26 cellular contexts compared by ENCODE assay signal in genomic region chr1:226044514-226045132, GRCh38.
"Had no signal": no experiment of that assay in that cellular context is flagged by ENCODE, and none has a peak within 500 bp of the region (broad histone marks: within the 10 kb centered on the region; RNA-seq: fewer than 3 reads in every experiment).

No MANE protein-coding gene starts in this region.

- H3K4me1 ChIP-seq: colonic mucosa, gastrocnemius medialis, pancreas, prostate gland, sigmoid colon had no signal

- H3K9me3 ChIP-seq: colonic mucosa, gastrocnemius medialis, left lung, lower lobe of right lung, pancreas, prostate gland, sigmoid colon, tibial nerve had no signal

- H3K36me3 Mint-ChIP-seq: natural killer cell had no signal

- H3K4me3 ChIP-seq: colonic mucosa, gastrocnemius medialis, left lung, lower lobe of right lung, pancreas, prostate gland, sigmoid colon, tibial nerve had no signal

- FAIRE-seq: islet of Langerhans, pancreas, small intestine had no signal

- DNase-seq: activated CD4-positive, alpha-beta memory T cell treated with anti-CD3 and anti-CD28 coated beads, Interleukin-2, amount 10 ng/mL, durations not matched to agents 7 days and 5 days; activated CD4-positive, alpha-beta T cell treated with anti-CD3 and anti-CD28 coated beads, Interleukin-2, amount 10 ng/mL, durations not matched to agents 24 days and 14 days; activated CD4-positive, CD25-positive, alpha-beta regulatory T cell treated with anti-CD3 and anti-CD28 coated beads, Interleukin-2, amount 50 U/mL, for 72 hours; activated CD8-positive, alpha-beta memory T cell treated with anti-CD3 and anti-CD28 coated beads, Interleukin-2, amount 50 U/mL, for 48 hours; activated naive CD4-positive, alpha-beta T cell treated with Interleukin-2 at 50 U/mL for 16 hours; activated T-cell treated with anti-CD3 and anti-CD28 coated beads, Interleukin-2, amount 50 U/mL, for 48 hours; anterior cingulate cortex; colonic mucosa; effector memory CD4-positive, alpha-beta T cell; gastrocnemius medialis; glutamatergic neuron; left lung; lower lobe of right lung; mesendoderm; natural killer cell; pancreas; retina; sigmoid colon; small intestine; stimulated activated CD4-positive, alpha-beta T cell treated with anti-CD3 and anti-CD28 coated beads, Interleukin-1b, Interleukin-23, amount 100 ng/mL, for 48 hours; stimulated activated naive CD4-positive, alpha-beta T cell; T-helper 2 cell had no signal

- H3K27me3 Mint-ChIP-seq: activated CD4-positive, alpha-beta memory T cell treated with anti-CD3 and anti-CD28 coated beads, Interleukin-2, amount 10 ng/mL, durations not matched to agents 7 days and 5 days; activated naive CD8-positive, alpha-beta T cell had no signal

- ATAC-seq: gastrocnemius medialis, left lung, lower lobe of right lung, natural killer cell, pancreas had no signal

- H3K9me3 Mint-ChIP-seq: activated CD4-positive, alpha-beta memory T cell treated with anti-CD3 and anti-CD28 coated beads, Interleukin-2, amount 10 ng/mL, durations not matched to agents 7 days and 5 days; activated CD4-positive, alpha-beta T cell treated with anti-CD3 and anti-CD28 coated beads, Interleukin-2, amount 10 ng/mL, durations not matched to agents 24 days and 14 days; natural killer cell had no signal

- H3K4me3 Mint-ChIP-seq: activated CD4-positive, alpha-beta memory T cell treated with anti-CD3 and anti-CD28 coated beads, Interleukin-2, amount 10 ng/mL, durations not matched to agents 7 days and 5 days; activated CD4-positive, alpha-beta T cell treated with anti-CD3 and anti-CD28 coated beads, Interleukin-2, amount 10 ng/mL, durations not matched to agents 24 days and 14 days; activated naive CD8-positive, alpha-beta T cell; natural killer cell had no signal

- H3K4me1 Mint-ChIP-seq: activated CD4-positive, alpha-beta memory T cell treated with anti-CD3 and anti-CD28 coated beads, Interleukin-2, amount 10 ng/mL, durations not matched to agents 7 days and 5 days; activated CD4-positive, alpha-beta T cell treated with anti-CD3 and anti-CD28 coated beads, Interleukin-2, amount 10 ng/mL, durations not matched to agents 24 days and 14 days; natural killer cell had no signal

- H3K27ac ChIP-seq: colonic mucosa, gastrocnemius medialis, lower lobe of right lung, pancreas, prostate gland, sigmoid colon, tibial nerve had no signal

- H3K27me3 ChIP-seq: colonic mucosa, gastrocnemius medialis, left lung, pancreas, sigmoid colon, tibial nerve had no signal

- H3K27ac Mint-ChIP-seq: activated CD4-positive, alpha-beta memory T cell treated with anti-CD3 and anti-CD28 coated beads, Interleukin-2, amount 10 ng/mL, durations not matched to agents 7 days and 5 days; activated CD4-positive, alpha-beta T cell treated with anti-CD3 and anti-CD28 coated beads, Interleukin-2, amount 10 ng/mL, durations not matched to agents 24 days and 14 days; activated naive CD8-positive, alpha-beta T cell; natural killer cell had no signal

- H3K36me3 ChIP-seq: colonic mucosa, gastrocnemius medialis, left lung, lower lobe of right lung, pancreas, prostate gland, sigmoid colon had no signal
